Comparison of ENCODE assay signal across 12 cellular contexts in genomic region chr5:125140855-125141254, GRCh38.
DNase-seq lines count a peak whose midpoint lies in the region; ATAC-seq and TF ChIP-seq lines count a peak whose summit lies in the region.
"Had no signal": no experiment of that assay in that cellular context is flagged by ENCODE, and none has a peak within 500 bp of the region (broad histone marks: within the 10 kb centered on the region; RNA-seq: fewer than 3 reads in every experiment).

No MANE protein-coding gene starts in this region.

- H3K4me1 Mint-ChIP-seq in MCF 10A (ENCODE audit: insufficient read depth, unreplicated experiment): no peaks in the 10 kb centered on the region
- H3K4me1 Mint-ChIP-seq: immature natural killer cell had no signal

- peak; percentile 87 for ATAC-seq in sciatic nerve

- H3K27ac ChIP-seq in WERI-Rb-1: no peak overlapping the region

- no peaks in the 10 kb centered on the region for H3K36me3 Mint-ChIP-seq in MCF 10A (ENCODE audit: insufficient read depth, unreplicated experiment)
- H3K36me3 Mint-ChIP-seq: immature natural killer cell had no signal

- H3K9me3 Mint-ChIP-seq in MCF 10A (ENCODE audit: unreplicated experiment): peaks cover 11% of the 10 kb centered on the region

- CTCF ChIA-PET in MCF 10A (lab: Yijun Ruan, JAX): no interaction called here

- no peaks in the 10 kb centered on the region for H3K36me3 ChIP-seq in WERI-Rb-1

- no peak for TF ChIP-seq CTCF in fibroblast of mammary gland (conservative IDR thresholded peaks at IDR 0.05; ENCODE audit: control insufficient read depth, insufficient read depth, low read depth, low read length)
- no peak for TF ChIP-seq CTCF in WERI-Rb-1 (IDR thresholded peaks at IDR 0.05; ENCODE audit: low read depth, low read length)
- TF ChIP-seq CTCF in MCF 10A (IDR thresholded peaks at IDR 0.05; ENCODE audit: unreplicated experiment): no peak

- BruUV-seq in MCF 10A (replicated peaks; lab: Mats Ljungman, UMichigan): no TSS peak

- no peak overlapping the region for H3K4me3 Mint-ChIP-seq in MCF 10A (ENCODE audit: unreplicated experiment)
- H3K4me3 Mint-ChIP-seq: activated T-helper 1 cell treated with anti-CD3 and anti-CD28 coated beads, Interleukin-12 subunit alpha, Interleukin-12 subunit beta, Interleukin-2, Interleukin-4 antibody, amounts not matched to agents 30 ng/mL and 10 ng/mL and 1 ng/mL, durations not matched to agents 14 hours and 24 hours and 36 hours; immature natural killer cell had no signal

- POLR2A ChIA-PET in MCF 10A (lab: Yijun Ruan, JAX): interaction anchor here (0.5 kb wide), 1 partner anchor 46 kb away, joined by 3 read pairs; no protein-coding TSS in a partner anchor

- H3K27me3 ChIP-seq in WERI-Rb-1 (ENCODE audit: insufficient read depth, low read depth, severe bottlenecking): no peaks in the 10 kb centered on the region

- no peak overlapping the region for H3K27ac Mint-ChIP-seq in MCF 10A (ENCODE audit: low read depth, unreplicated experiment)
- H3K27ac Mint-ChIP-seq: activated T-helper 1 cell treated with anti-CD3 and anti-CD28 coated beads, Interleukin-12 subunit alpha, Interleukin-12 subunit beta, Interleukin-2, Interleukin-4 antibody, amounts not matched to agents 30 ng/mL and 10 ng/mL and 1 ng/mL, durations not matched to agents 14 hours and 24 hours and 36 hours; immature natural killer cell had no signal

- intact Hi-C loops in sciatic nerve (cut with DNase I): no loop called here
- intact Hi-C loops in MCF 10A (cut with micrococcal nuclease): no loop called here

- peak; percentile 59 for DNase-seq in EL
- peak; percentile 5 for DNase-seq in NCI-H510A (lab: John Stamatoyannopoulos, UW)
- peak; percentile 88 for DNase-seq in fibroblast of mammary gland (ENCODE audit: low read depth)
- DNase-seq in sciatic nerve (ENCODE audit: low spot score): no peak
- DNase-seq in WERI-Rb-1: no peak
- no peak for DNase-seq in LoVo (ENCODE audit: low spot score)
- no peak for DNase-seq in MCF 10A (ENCODE audit: unreplicated experiment)
- DNase-seq: immature natural killer cell, NCI-H774, occipital lobe, T-helper 9 cell had no signal

- no peaks in the 10 kb centered on the region for H3K9me3 ChIP-seq in WERI-Rb-1 (ENCODE audit: severe bottlenecking)

- H3K27me3 Mint-ChIP-seq in MCF 10A (ENCODE audit: insufficient read depth, unreplicated experiment): no peaks in the 10 kb centered on the region

- H3K4me3 ChIP-seq in fibroblast of mammary gland (ENCODE audit: control insufficient read depth, low read depth, low read length) (no peak overlapping the region), WERI-Rb-1 (ENCODE audit: low read depth, low read length) (no peak overlapping the region)

Comparison
In these comparisons a context has a peak if more than half of its experiments do, and no peak if none do; other contexts are left out.
1. DNase-seq: peak in EL (single experiment), NCI-H510A (single experiment) and fibroblast of mammary gland (single experiment); none in sciatic nerve (single experiment), WERI-Rb-1 (single experiment), LoVo (single experiment) and MCF 10A (single experiment).